30 cellular contexts compared by ENCODE assay signal in the genomic region with DNA sequence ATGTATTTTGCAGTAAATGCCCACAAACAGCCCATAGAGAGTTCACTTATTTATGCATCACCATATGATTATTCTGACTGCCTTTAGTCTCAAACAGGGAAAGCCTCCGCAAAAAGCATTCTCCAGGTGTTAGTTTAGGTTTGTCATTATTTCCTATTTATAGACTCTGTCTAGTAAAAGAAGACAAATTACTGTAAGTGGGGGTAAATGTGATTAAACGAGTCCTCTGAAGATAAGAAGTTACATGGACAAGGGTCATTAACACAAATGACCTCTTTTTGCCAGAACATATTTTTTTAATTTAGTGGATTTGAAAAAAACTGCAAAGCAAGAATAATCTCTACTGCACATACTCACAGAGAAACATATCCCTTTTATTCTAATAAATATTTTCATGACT.
"Had no signal": no experiment of that assay in that cellular context is flagged by ENCODE, and none has a peak within 500 bp of the region (broad histone marks: within the 10 kb centered on the region; RNA-seq: fewer than 3 reads in every experiment).

No MANE protein-coding gene starts in this region.

- H3K9me3 Mint-ChIP-seq: activated B cell treated with CpG ODN at 0.5 μM for 24 hours; activated naive CD8-positive, alpha-beta T cell treated with anti-CD3 and anti-CD28 coated beads, Interleukin-2, amount 10 ng/mL, durations not matched to agents 7 days and 5 days; activated T-cell treated with anti-CD3 and anti-CD28 coated beads, Interleukin-2, amount 50 U/mL, for 4 hours; activated T-helper 2 cell treated with anti-CD3 and anti-CD28 coated beads, Interferon-gamma antibody, Interleukin-2, Interleukin-4, amounts not matched to agents 10 μg/mL and 5 μg/mL and 100 μg/mL, durations not matched to agents 14 hours and 24 hours and 36 hours; effector memory CD8-positive, alpha-beta T cell; natural killer cell; stimulated activated memory B cell treated with anti-CD40 and anti-IgM and Interleukin-4, amounts not matched to agents 10 μg/mL and 1 μg/mL and 100 μg/mL, for 72 hours had no signal

- ATAC-seq: activated CD4-positive, alpha-beta T cell treated with anti-CD3 and anti-CD28 coated beads for 36 hours; activated T-cell treated with anti-CD3 and anti-CD28 coated beads, Interleukin-2, amount 50 U/mL, for 4 hours; effector memory CD8-positive, alpha-beta T cell; esophagus mucosa; natural killer cell; stimulated activated memory B cell treated with anti-CD40 and anti-IgM and Interleukin-4, amounts not matched to agents 10 μg/mL and 1 μg/mL and 100 μg/mL, for 72 hours had no signal

- H3K4me3 ChIP-seq: breast epithelium, colonic mucosa, dorsolateral prefrontal cortex, pancreas, right lobe of liver, stomach, suprapubic skin, tibial nerve had no signal

- H3K27ac ChIP-seq: breast epithelium, colonic mucosa, dorsolateral prefrontal cortex, neutrophil, pancreas, right lobe of liver, stomach, suprapubic skin had no signal

- H3K27ac Mint-ChIP-seq: activated B cell treated with CpG ODN at 0.5 μM for 24 hours; activated CD4-positive, alpha-beta T cell treated with anti-CD3 and anti-CD28 coated beads for 36 hours; activated naive CD8-positive, alpha-beta T cell treated with anti-CD3 and anti-CD28 coated beads, Interleukin-2, amount 10 ng/mL, durations not matched to agents 7 days and 5 days; activated T-helper 2 cell treated with anti-CD3 and anti-CD28 coated beads, Interferon-gamma antibody, Interleukin-2, Interleukin-4, amounts not matched to agents 10 μg/mL and 5 μg/mL and 100 μg/mL, durations not matched to agents 14 hours and 24 hours and 36 hours; effector memory CD8-positive, alpha-beta T cell; natural killer cell; stimulated activated memory B cell treated with anti-CD40 and anti-IgM and Interleukin-4, amounts not matched to agents 10 μg/mL and 1 μg/mL and 100 μg/mL, for 72 hours had no signal

- H3K36me3 Mint-ChIP-seq: natural killer cell had no signal

- H3K4me1 Mint-ChIP-seq: activated CD4-positive, alpha-beta T cell treated with anti-CD3 and anti-CD28 coated beads for 36 hours; activated naive CD8-positive, alpha-beta T cell treated with anti-CD3 and anti-CD28 coated beads, Interleukin-2, amount 10 ng/mL, durations not matched to agents 7 days and 5 days; stimulated activated memory B cell treated with anti-CD40 and anti-IgM and Interleukin-4, amounts not matched to agents 10 μg/mL and 1 μg/mL and 100 μg/mL, for 72 hours had no signal

- H3K9me3 ChIP-seq: breast epithelium, colonic mucosa, neutrophil, pancreas, right lobe of liver, stomach, suprapubic skin, tibial nerve had no signal

- H3K4me3 Mint-ChIP-seq: activated B cell treated with CpG ODN at 0.5 μM for 24 hours; activated CD4-positive, alpha-beta T cell treated with anti-CD3 and anti-CD28 coated beads for 36 hours; activated naive CD8-positive, alpha-beta T cell treated with anti-CD3 and anti-CD28 coated beads, Interleukin-2, amount 10 ng/mL, durations not matched to agents 7 days and 5 days; activated T-cell treated with anti-CD3 and anti-CD28 coated beads, Interleukin-2, amount 50 U/mL, for 4 hours; effector memory CD8-positive, alpha-beta T cell; natural killer cell; stimulated activated memory B cell treated with anti-CD40 and anti-IgM and Interleukin-4, amounts not matched to agents 10 μg/mL and 1 μg/mL and 100 μg/mL, for 72 hours had no signal

- H3K36me3 ChIP-seq: breast epithelium, colonic mucosa, neutrophil, pancreas, right lobe of liver, stomach, suprapubic skin, tibial nerve had no signal

- DNase-seq: activated B cell treated with CpG ODN at 0.5 μM for 24 hours; activated CD4-positive, alpha-beta T cell treated with anti-CD3 and anti-CD28 coated beads for 36 hours; activated CD4-positive, alpha-beta T cell treated with anti-CD3 and anti-CD28 coated beads, Interleukin-2, amount 50 U/mL, for 48 hours; activated CD8-positive, alpha-beta memory T cell treated with anti-CD3 and anti-CD28 coated beads, Interleukin-2, amount 50 U/mL, for 48 hours; activated naive CD4-positive, alpha-beta T cell treated with Interleukin-2 at 50 U/mL for 16 hours; activated naive CD8-positive, alpha-beta T cell treated with anti-CD3 and anti-CD28 coated beads, Interleukin-2, amount 10 ng/mL, durations not matched to agents 7 days and 5 days; activated T-cell treated with anti-CD3 and anti-CD28 coated beads, Interleukin-2, amount 50 U/mL, for 4 hours; amniotic stem cell; colonic mucosa; dorsolateral prefrontal cortex; effector memory CD8-positive, alpha-beta T cell; foreskin melanocyte; hippocampal formation; left ventricle myocardium superior; mammary epithelial cell; midbrain; natural killer cell; right lobe of liver; small intestine; stimulated activated CD4-positive, alpha-beta T cell treated with anti-CD3 and anti-CD28 coated beads, Interleukin-15, amount 100 ng/mL, for 24 hours; stomach; T-helper 9 cell had no signal

- H3K27me3 ChIP-seq: breast epithelium, colonic mucosa, dorsolateral prefrontal cortex, neutrophil, pancreas, right lobe of liver, stomach, suprapubic skin, tibial nerve had no signal

- H3K27me3 Mint-ChIP-seq: activated B cell treated with CpG ODN at 0.5 μM for 24 hours; activated CD4-positive, alpha-beta T cell treated with anti-CD3 and anti-CD28 coated beads for 36 hours; activated naive CD8-positive, alpha-beta T cell treated with anti-CD3 and anti-CD28 coated beads, Interleukin-2, amount 10 ng/mL, durations not matched to agents 7 days and 5 days; effector memory CD8-positive, alpha-beta T cell; stimulated activated memory B cell treated with anti-CD40 and anti-IgM and Interleukin-4, amounts not matched to agents 10 μg/mL and 1 μg/mL and 100 μg/mL, for 72 hours had no signal

- H3K4me1 ChIP-seq: breast epithelium, colonic mucosa had no signal
